In the genomic region with DNA sequence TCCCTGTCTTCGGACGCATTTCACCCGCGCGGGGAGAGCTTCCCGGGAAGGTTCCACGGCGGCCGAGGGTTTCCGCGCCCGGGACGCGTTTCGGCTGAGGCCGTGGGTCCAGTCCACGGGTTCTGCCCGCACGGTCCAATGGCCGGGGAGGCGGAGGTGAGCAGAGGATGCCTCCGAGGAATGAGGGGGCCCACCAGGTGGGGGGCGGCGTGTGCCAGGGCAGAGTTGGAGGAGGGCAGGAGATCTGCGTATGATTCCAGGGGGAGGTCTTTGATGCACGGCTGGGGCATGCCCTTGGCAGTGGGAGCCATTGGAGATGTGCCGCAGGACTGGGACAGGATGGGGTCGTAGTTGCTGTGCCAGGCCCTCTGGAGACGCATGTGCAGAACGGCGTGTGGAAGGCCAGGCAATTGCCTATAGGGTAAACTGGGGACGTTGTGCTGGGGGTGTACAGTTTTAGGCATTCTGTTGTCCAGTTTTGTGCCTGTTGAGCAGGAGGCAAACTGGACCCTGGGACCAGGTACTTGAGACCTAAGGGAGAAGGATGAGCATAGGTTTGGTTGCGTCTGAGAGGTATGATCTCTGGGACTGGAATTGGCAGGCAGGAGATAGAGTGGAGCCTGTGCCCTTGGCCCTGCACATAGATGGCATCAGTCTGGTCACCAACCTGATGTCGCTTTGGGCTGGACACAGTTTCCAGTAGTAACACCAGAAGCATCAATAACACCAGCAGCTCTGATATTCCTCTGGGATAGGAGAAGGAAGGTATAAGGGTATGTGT, we compare ENCODE assay signal across 8 cellular contexts. TPM values are rescaled to one million over a fixed set of nuclear protein-coding genes. Genes with fewer than 3 reads are reported as not detected.
A peak's percentile ranks its signal among the peaks of the same experiment; 100 is the strongest.
DNase-seq lines count a peak whose midpoint lies in the region; ATAC-seq and TF ChIP-seq lines count a peak whose summit lies in the region.

No MANE protein-coding gene starts in this region.

- H4K91ac ChIP-seq in mesenchymal stem cell (ENCODE audit: low read length): peak overlapping the region; percentile 68

- H3K9me3 Mint-ChIP-seq in activated naive CD4-positive, alpha-beta T cell treated with anti-CD3 and anti-CD28 coated beads for 36 hours: no peaks in the 10 kb centered on the region

- H3K27ac ChIP-seq in RWPE1: peak overlapping the region; percentile 86
- H3K27ac ChIP-seq in coronary artery: peak overlapping the region; percentile 73 to 90
- H3K27ac ChIP-seq in mesenchymal stem cell (ENCODE audit: low read length, poor library complexity, severe bottlenecking): no peak overlapping the region
- peak overlapping the region; percentile 78 to 93 (median 90) for H3K27ac ChIP-seq in upper lobe of left lung

- H3K4me3 Mint-ChIP-seq in activated naive CD4-positive, alpha-beta T cell treated with anti-CD3 and anti-CD28 coated beads for 36 hours: peak overlapping the region; percentile 89

- no peak overlapping the region for H2BK12ac ChIP-seq in mesenchymal stem cell (ENCODE audit: low read length in 2 of 2)

- H3K18ac ChIP-seq in mesenchymal stem cell (ENCODE audit: low read depth in 1 of 2, low read length in 2 of 2): peak overlapping the region; percentile 88 to 97

- DNase-seq in activated naive CD4-positive, alpha-beta T cell treated with anti-CD3 and anti-CD28 coated beads for 36 hours: peak; percentile 36
- no peak for DNase-seq in activated naive CD4-positive, alpha-beta T cell treated with Interleukin-2 at 50 U/mL for 16 hours
- DNase-seq in RWPE1 (ENCODE audit: low spot score): no peak
- no peak for DNase-seq in coronary artery (ENCODE audit: low spot score)
- DNase-seq in mesenchymal stem cell: peak; percentile 49
- DNase-seq in upper lobe of left lung: no peak

- H3K4me1 ChIP-seq in mesenchymal stem cell (ENCODE audit: control insufficient read depth, insufficient read depth, low read depth, low read length): peaks cover 21% of the 10 kb centered on the region
- peaks cover 20 to 29% (median 22%) of the 10 kb centered on the region in 4 donors for H3K4me1 ChIP-seq in upper lobe of left lung

- no peak for TF ChIP-seq POLR2A in upper lobe of left lung (IDR thresholded peaks at IDR 0.05)

- no peak overlapping the region for H2BK5ac ChIP-seq in mesenchymal stem cell (ENCODE audit: low read depth, low read length, poor library complexity, severe bottlenecking)

- CTCF ChIA-PET in activated naive CD4-positive, alpha-beta T cell treated with anti-CD3 and anti-CD28 coated beads for 36 hours (lab: Charles Lee): no interaction called here
- CTCF ChIA-PET in RWPE1 (lab: Yijun Ruan, JAX): interaction anchor here (0.6 to 1.2 kb wide), 3 partner anchors 47 to 67 kb away, joined by 3 to 4 read pairs (median 4); no protein-coding TSS in a partner anchor

- POLR2A ChIA-PET in RWPE1 (lab: Yijun Ruan, JAX; ENCODE audit: low non-redundant PET): interaction anchor here (0.8 kb wide), 1 partner anchor 23 kb away, joined by 3 read pairs; a partner anchor contains a TSS

- no peak for TF ChIP-seq EP300 in upper lobe of left lung (IDR thresholded peaks at IDR 0.05)

- peak overlapping the region; percentile 91 for H3K4me2 ChIP-seq in mesenchymal stem cell (ENCODE audit: low read length, poor library complexity, severe bottlenecking)

- 3% methylated on average over 33 of the region's 34 CpGs for WGBS in mesenchymal stem cell
- WGBS in upper lobe of left lung, 2 donors: 6% methylated on average over 20 to 34 of the region's 34 CpGs

- H2BK15ac ChIP-seq in mesenchymal stem cell (ENCODE audit: low read depth, poor library complexity, severe bottlenecking): peak overlapping the region; percentile 57

- H2AFZ ChIP-seq in mesenchymal stem cell (ENCODE audit: low read depth, low read length): peak overlapping the region; percentile 98

- peaks cover 15% of the 10 kb centered on the region for H3K36me3 Mint-ChIP-seq in activated naive CD4-positive, alpha-beta T cell treated with anti-CD3 and anti-CD28 coated beads for 36 hours (ENCODE audit: low read depth)

- H3K4me1 Mint-ChIP-seq in activated naive CD4-positive, alpha-beta T cell treated with anti-CD3 and anti-CD28 coated beads for 36 hours (ENCODE audit: low read depth): peaks cover 30% of the 10 kb centered on the region

- H3K4me3 ChIP-seq in coronary artery (peak overlapping the region; percentile 90), mesenchymal stem cell (ENCODE audit: insufficient read depth in 1 of 2, low read depth in 1 of 2, low read length in 2 of 2) (peak overlapping the region; percentile 98 to 99), upper lobe of left lung (peak overlapping the region; percentile 75 to 94 (median 82))

- peak overlapping the region; percentile 95 for H4K8ac ChIP-seq in mesenchymal stem cell (ENCODE audit: low read length)

- peak overlapping the region; percentile 66 to 89 for H3K4ac ChIP-seq in mesenchymal stem cell (ENCODE audit: low read depth in 1 of 2, low read length in 2 of 2)

- peaks cover 0 to 3% of the 10 kb centered on the region in 2 experiments for H3K36me3 ChIP-seq in mesenchymal stem cell (ENCODE audit: control insufficient read depth in 1 of 2, insufficient read depth in 2 of 2, low read depth in 1 of 2, low read length in 2 of 2)
- no peaks in the 10 kb centered on the region for H3K36me3 ChIP-seq in upper lobe of left lung

- no peaks in the 10 kb centered on the region for H3K27me3 Mint-ChIP-seq in activated naive CD4-positive, alpha-beta T cell treated with anti-CD3 and anti-CD28 coated beads for 36 hours (ENCODE audit: low read depth)

- no peak overlapping the region for H2BK120ac ChIP-seq in mesenchymal stem cell (ENCODE audit: low read depth, low read length)

- no peaks in the 10 kb centered on the region for H3K27me3 ChIP-seq in mesenchymal stem cell (ENCODE audit: control insufficient read depth in 1 of 2, insufficient read depth in 1 of 2, low read length in 2 of 2)
- H3K27me3 ChIP-seq in upper lobe of left lung: no peaks in the 10 kb centered on the region

- peaks cover 30% of the 10 kb centered on the region for H3K79me1 ChIP-seq in mesenchymal stem cell (replicated peaks; ENCODE audit: low read length, poor library complexity, severe bottlenecking)

- peak overlapping the region in 1 of 2 experiments; percentile 98 for H3K14ac ChIP-seq in mesenchymal stem cell (ENCODE audit: low read length in 2 of 2)

- H3K9me3 ChIP-seq in mesenchymal stem cell (ENCODE audit: control insufficient read depth, low read length): no peaks in the 10 kb centered on the region
- H3K9me3 ChIP-seq in upper lobe of left lung: no peaks in the 10 kb centered on the region

- peak overlapping the region; percentile 98 for H3K9ac ChIP-seq in mesenchymal stem cell (ENCODE audit: low read length)

- H3K27ac Mint-ChIP-seq in activated naive CD4-positive, alpha-beta T cell treated with anti-CD3 and anti-CD28 coated beads for 36 hours: peak overlapping the region; percentile 57

- intact Hi-C loops in activated naive CD4-positive, alpha-beta T cell treated with anti-CD3 and anti-CD28 coated beads for 36 hours (cut with micrococcal nuclease): loop anchor here (2.0 to 5.0 kb wide), 4 partner anchors 46 to 88 kb away; a partner anchor contains a TSS

- peak overlapping the region in 1 of 2 experiments; percentile 98 for H3K23ac ChIP-seq in mesenchymal stem cell (ENCODE audit: low read length in 2 of 2)

- peak; percentile 19 for ATAC-seq in HG03460 (IDR thresholded peaks at IDR 0.05; ENCODE audit: unreplicated experiment)
- peak; percentile 13 to 21 for ATAC-seq in upper lobe of left lung (ENCODE audit: low FRiP score in 2 of 2)
- ATAC-seq in HG02981 (IDR thresholded peaks at IDR 0.05; ENCODE audit: unreplicated experiment): no peak

- TF ChIP-seq CTCF in RWPE1 (conservative IDR thresholded peaks at IDR 0.05; ENCODE audit: low read depth) (no peak), coronary artery (IDR thresholded peaks at IDR 0.05) (no peak), upper lobe of left lung (IDR thresholded peaks at IDR 0.05) (no peak)

- H2AK5ac ChIP-seq in mesenchymal stem cell (ENCODE audit: low read length, severe bottlenecking): no peak overlapping the region

RNA-seq across cellular contexts. Expression of a gene that starts 0.8 kb away (rescaled TPM):
- total RNA-seq in activated naive CD4-positive, alpha-beta T cell treated with anti-CD3 and anti-CD28 coated beads for 36 hours: 1 to 10 TPM; 3.4 to 4.8 TPM
- 7.7 TPM for polyA plus RNA-seq in mesenchymal stem cell (2013, experiment 1 of 2)
- 8.3 TPM for polyA plus RNA-seq in mesenchymal stem cell (2013, experiment 2 of 2)
- total RNA-seq in upper lobe of left lung: 10 to 100 TPM in 4 of 6 donors, 1 to 10 TPM in 2; 7.4 to 31.0 (median 13.1) TPM

RNA-seq across cellular contexts. Expression of a gene that starts 13.7 kb away (rescaled TPM):
- total RNA-seq in activated naive CD4-positive, alpha-beta T cell treated with anti-CD3 and anti-CD28 coated beads for 36 hours: under 1 TPM in 1 of 2 experiments, not detected in 1; 0.32 TPM
- not detected for polyA plus RNA-seq in mesenchymal stem cell (2013, experiment 1 of 2)
- not detected for polyA plus RNA-seq in mesenchymal stem cell (2013, experiment 2 of 2)
- 1 to 10 TPM in 2 of 6 donors, under 1 TPM in 1, not detected in 3; 0.27 to 5.2 (median 2.0) TPM for total RNA-seq in upper lobe of left lung

RNA-seq across cellular contexts. Expression of a gene that starts 22.1 kb away (rescaled TPM):
- total RNA-seq in activated naive CD4-positive, alpha-beta T cell treated with anti-CD3 and anti-CD28 coated beads for 36 hours: 1,000 to 10,000 TPM; 1,806 to 1,853 TPM
- polyA plus RNA-seq in mesenchymal stem cell (2013, experiment 1 of 2): 995 TPM
- 1,024 TPM for polyA plus RNA-seq in mesenchymal stem cell (2013, experiment 2 of 2)
- 1,000 to 10,000 TPM in 1 of 6 donors, 100 to 1,000 TPM in 5; 291 to 1,408 (median 829) TPM for total RNA-seq in upper lobe of left lung

RNA-seq across cellular contexts. Expression of a gene that starts 28.4 kb away (rescaled TPM):
- total RNA-seq in activated naive CD4-positive, alpha-beta T cell treated with anti-CD3 and anti-CD28 coated beads for 36 hours: 1 to 10 TPM; 1.7 to 1.9 TPM
- 1.1 TPM for polyA plus RNA-seq in mesenchymal stem cell (2013, experiment 1 of 2)
- polyA plus RNA-seq in mesenchymal stem cell (2013, experiment 2 of 2): 1.5 TPM
- 1 to 10 TPM; 1.8 to 9.4 (median 3.7) TPM for total RNA-seq in upper lobe of left lung

RNA-seq across cellular contexts. Expression of a gene that starts 30.8 kb away (rescaled TPM):
- 1 to 10 TPM; 2.8 to 2.9 TPM for total RNA-seq in activated naive CD4-positive, alpha-beta T cell treated with anti-CD3 and anti-CD28 coated beads for 36 hours
- polyA plus RNA-seq in mesenchymal stem cell (2013, experiment 1 of 2): 0.68 TPM
- polyA plus RNA-seq in mesenchymal stem cell (2013, experiment 2 of 2): 0.60 TPM
- total RNA-seq in upper lobe of left lung: 10 to 100 TPM in 1 of 6 donors, 1 to 10 TPM in 5; 3.5 to 18.9 (median 5.0) TPM

Comparison
In these comparisons a context has a peak if more than half of its experiments do, and no peak if none do; other contexts are left out.
1. DNase-seq: peak in activated naive CD4-positive, alpha-beta T cell treated with anti-CD3 and anti-CD28 coated beads for 36 hours (single experiment) and mesenchymal stem cell (single experiment); none in activated naive CD4-positive, alpha-beta T cell treated with Interleukin-2 at 50 U/mL for 16 hours (single experiment), RWPE1 (single experiment), coronary artery (single experiment) and upper lobe of left lung (0 of 2).
2. Peak in every context shown above with its lines, with median percentiles within 50 percentile points of each other: H3K4me3 ChIP-seq.